ENCODE assay signal across 8 cellular contexts in the genomic region with DNA sequence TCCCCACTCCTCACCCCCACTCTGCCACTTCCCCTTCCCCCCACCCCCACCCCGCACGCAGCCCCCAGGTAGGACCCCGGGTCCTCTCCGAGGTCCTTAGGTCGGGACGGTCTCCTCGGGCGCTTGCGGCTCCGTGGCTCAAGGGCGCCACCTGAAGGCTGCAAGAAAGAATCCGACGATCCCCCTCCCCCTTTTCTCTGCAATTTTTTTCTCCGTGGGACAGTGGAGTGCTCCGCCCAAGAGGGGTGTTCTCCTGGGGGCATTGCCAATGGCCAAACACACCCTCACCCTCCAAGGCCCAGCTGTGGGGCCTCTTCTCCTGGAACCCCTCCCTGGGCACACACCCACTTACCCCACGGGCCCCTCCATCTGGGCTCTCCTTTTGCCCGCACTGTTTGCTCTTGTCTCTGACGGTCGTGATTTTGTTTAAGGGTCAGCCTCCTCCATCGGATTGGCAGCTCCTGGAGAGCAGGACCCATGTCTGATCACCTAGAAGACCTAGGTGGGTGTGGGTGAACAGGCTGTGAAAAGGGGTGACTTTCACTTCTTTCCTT. TPM values are rescaled to one million over a fixed set of nuclear protein-coding genes. Genes with fewer than 3 reads are reported as not detected.
DNase-seq lines count a peak whose midpoint lies in the region; ATAC-seq and TF ChIP-seq lines count a peak whose summit lies in the region.

No MANE protein-coding gene starts in this region.

- no peaks in the 10 kb centered on the region for H3K36me3 ChIP-seq in colonic mucosa
- peaks cover 0 to 5% (median 1%) of the 10 kb centered on the region in 4 donors for H3K36me3 ChIP-seq in stomach

- H3K9me3 ChIP-seq in colonic mucosa (no peaks in the 10 kb centered on the region), stomach (no peaks in the 10 kb centered on the region)

- H3K36me3 Mint-ChIP-seq in memory B cell: no peaks in the 10 kb centered on the region

- no peaks in the 10 kb centered on the region for H3K9me3 Mint-ChIP-seq in memory B cell

- TF ChIP-seq POLR2A in stomach (IDR thresholded peaks at IDR 0.05): no peak

- peak overlapping the region; percentile 74 for H3K4me3 Mint-ChIP-seq in memory B cell

- ATAC-seq in memory B cell (ENCODE audit: low read depth) (peak; percentile 66), GM21825 (IDR thresholded peaks at IDR 0.05; ENCODE audit: unreplicated experiment) (no peak)

- no peak overlapping the region for H3K4me3 ChIP-seq in GM12864 (ENCODE audit: low read depth, low read length)
- peak overlapping the region; percentile 50 for H3K4me3 ChIP-seq in colonic mucosa
- H3K4me3 ChIP-seq in stomach: peak overlapping the region; percentile 47 to 73 (median 55)

- H3K9ac ChIP-seq in colonic mucosa (ENCODE audit: low read depth in 2 of 2, low read length in 2 of 2): no peak overlapping the region

- intact Hi-C loops in colonic mucosa (cut with DNase I): loop anchor here (10.0 kb wide), 1 partner anchor 61 kb away; no protein-coding TSS in a partner anchor
- intact Hi-C loops in stomach (cut with DNase I; ENCODE audit: low total_unique reads): no loop called here

- H3K27ac Mint-ChIP-seq in memory B cell: no peak overlapping the region

- H3K4me1 ChIP-seq in colonic mucosa (no peaks in the 10 kb centered on the region), stomach (peaks cover 12 to 28% (median 21%) of the 10 kb centered on the region in 4 donors)

- TF ChIP-seq CTCF in GM12864 (IDR thresholded peaks at IDR 0.05; ENCODE audit: low read depth, low read length, missing control alignments) (peak; percentile 61), colonic mucosa (IDR thresholded peaks at IDR 0.05) (peak; percentile 54), stomach (IDR thresholded peaks at IDR 0.05) (peak in 3 of 7 experiments; percentile 7 to 47 (median 32))

- WGBS in stomach, 5 donors: 6 to 8% (median 7%) methylated on average over 15 to 20 of the region's 20 CpGs

- DNase-seq in GM12864 (ENCODE audit: low read depth) (no peak), NAMALWA (ENCODE audit: low spot score) (peak; percentile 35), UCSD-AML1 (lab: John Stamatoyannopoulos, UW; ENCODE audit: unreplicated experiment) (peak; percentile 56), colonic mucosa (peak; percentile 45), memory B cell (ENCODE audit: low spot score in 2 of 2) (peak; percentile 14 to 33), stomach (peak; percentile 49), putamen (ENCODE audit: low spot score) (no peak)

- H3K4me1 Mint-ChIP-seq in memory B cell: peaks cover 15% of the 10 kb centered on the region

- H3K27ac ChIP-seq in colonic mucosa: no peak overlapping the region
- H3K27ac ChIP-seq in stomach: peak overlapping the region in 1 of 5 donors; percentile 49

- H3K27me3 ChIP-seq in colonic mucosa: peaks cover 14% of the 10 kb centered on the region
- H3K27me3 ChIP-seq in stomach: peaks cover 6 to 46% (median 25%) of the 10 kb centered on the region in 3 donors

- H3K27me3 Mint-ChIP-seq in memory B cell: peaks cover 21% of the 10 kb centered on the region

- no peak for TF ChIP-seq EP300 in stomach (IDR thresholded peaks at IDR 0.05)

RNA-seq across cellular contexts. Expression of a gene that starts 1.1 kb away (rescaled TPM):
- total RNA-seq in colonic mucosa (1 to 10 TPM; 1.4 to 2.0 TPM), stomach (10 to 100 TPM in 1 of 5 donors, under 1 TPM in 2, not detected in 2; 0.45 to 72.9 (median 0.73) TPM)
- 1 to 10 TPM; 1.9 to 3.2 (median 2.6) TPM for polyA plus RNA-seq in stomach

RNA-seq across cellular contexts. Expression of a gene that starts 17.4 kb away (rescaled TPM):
- total RNA-seq in colonic mucosa (under 1 TPM in 1 of 2 donors, not detected in 1; 0.19 TPM), stomach (not detected)
- polyA plus RNA-seq in stomach: under 1 TPM in 1 of 3 donors, not detected in 2; 0.05 TPM

RNA-seq across cellular contexts. Expression of a gene that starts 40.0 kb away (rescaled TPM):
- total RNA-seq in colonic mucosa (not detected), stomach (not detected)
- not detected for polyA plus RNA-seq in stomach

Comparison
In these comparisons a context has a peak if more than half of its experiments do, and no peak if none do; other contexts are left out.
1. DNase-seq: peak in NAMALWA (single experiment), UCSD-AML1 (single experiment), colonic mucosa (single experiment), memory B cell (2 of 2) and stomach (single experiment); none in GM12864 (single experiment) and putamen (single experiment).